Comparison of ENCODE assay signal across 1 cellular context in genomic region chr12:47361389-47362031, GRCh38.
TF ChIP-seq lines count a peak whose summit lies in the region.

No MANE protein-coding gene starts in this region.

TF ChIP-seq in K562, 482 proteins besides CTCF, POLR2A, EP300 and RAD21 (continued from another document and continues in another):
- no peak for TF ChIP-seq POLR2AphosphoS2 (IDR thresholded peaks at IDR 0.05; ENCODE audit: low read length)
- TF ChIP-seq NCOA1 (IDR thresholded peaks at IDR 0.05; ENCODE audit: low read depth), result 0 out of 2 replicates have a peak, but pooled peaks have one; percentile 20
- TF ChIP-seq PREB (CRISPR knock-in tag; IDR thresholded peaks at IDR 0.05), result no peak
- TF ChIP-seq ZNF699 (CRISPR knock-in tag; IDR thresholded peaks at IDR 0.05; ENCODE audit: insufficient replicate concordance), result no peak
- no peak for TF ChIP-seq ZNF239 (CRISPR knock-in tag; IDR thresholded peaks at IDR 0.05)
- TF ChIP-seq EP400 (IDR thresholded peaks at IDR 0.05), result peak; percentile 2; the same call in 1 of the 2 replicates
- TF ChIP-seq, protein P1, sequence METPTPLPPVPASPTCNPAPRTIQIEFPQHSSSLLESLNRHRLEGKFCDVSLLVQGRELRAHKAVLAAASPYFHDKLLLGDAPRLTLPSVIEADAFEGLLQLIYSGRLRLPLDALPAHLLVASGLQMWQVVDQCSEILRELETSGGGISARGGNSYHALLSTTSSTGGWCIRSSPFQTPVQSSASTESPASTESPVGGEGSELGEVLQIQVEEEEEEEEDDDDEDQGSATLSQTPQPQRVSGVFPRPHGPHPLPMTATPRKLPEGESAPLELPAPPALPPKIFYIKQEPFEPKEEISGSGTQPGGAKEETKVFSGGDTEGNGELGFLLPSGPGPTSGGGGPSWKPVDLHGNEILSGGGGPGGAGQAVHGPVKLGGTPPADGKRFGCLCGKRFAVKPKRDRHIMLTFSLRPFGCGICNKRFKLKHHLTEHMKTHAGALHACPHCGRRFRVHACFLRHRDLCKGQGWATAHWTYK (CRISPR knock-in tag; IDR thresholded peaks at IDR 0.05), result no peak
- TF ChIP-seq DPF2 (IDR thresholded peaks at IDR 0.05), result no peak
- no peak for TF ChIP-seq CBFB (CRISPR knock-in tag; IDR thresholded peaks at IDR 0.05)
- no peak for TF ChIP-seq RFX7 (CRISPR knock-in tag; IDR thresholded peaks at IDR 0.05)
- TF ChIP-seq, protein P2, sequence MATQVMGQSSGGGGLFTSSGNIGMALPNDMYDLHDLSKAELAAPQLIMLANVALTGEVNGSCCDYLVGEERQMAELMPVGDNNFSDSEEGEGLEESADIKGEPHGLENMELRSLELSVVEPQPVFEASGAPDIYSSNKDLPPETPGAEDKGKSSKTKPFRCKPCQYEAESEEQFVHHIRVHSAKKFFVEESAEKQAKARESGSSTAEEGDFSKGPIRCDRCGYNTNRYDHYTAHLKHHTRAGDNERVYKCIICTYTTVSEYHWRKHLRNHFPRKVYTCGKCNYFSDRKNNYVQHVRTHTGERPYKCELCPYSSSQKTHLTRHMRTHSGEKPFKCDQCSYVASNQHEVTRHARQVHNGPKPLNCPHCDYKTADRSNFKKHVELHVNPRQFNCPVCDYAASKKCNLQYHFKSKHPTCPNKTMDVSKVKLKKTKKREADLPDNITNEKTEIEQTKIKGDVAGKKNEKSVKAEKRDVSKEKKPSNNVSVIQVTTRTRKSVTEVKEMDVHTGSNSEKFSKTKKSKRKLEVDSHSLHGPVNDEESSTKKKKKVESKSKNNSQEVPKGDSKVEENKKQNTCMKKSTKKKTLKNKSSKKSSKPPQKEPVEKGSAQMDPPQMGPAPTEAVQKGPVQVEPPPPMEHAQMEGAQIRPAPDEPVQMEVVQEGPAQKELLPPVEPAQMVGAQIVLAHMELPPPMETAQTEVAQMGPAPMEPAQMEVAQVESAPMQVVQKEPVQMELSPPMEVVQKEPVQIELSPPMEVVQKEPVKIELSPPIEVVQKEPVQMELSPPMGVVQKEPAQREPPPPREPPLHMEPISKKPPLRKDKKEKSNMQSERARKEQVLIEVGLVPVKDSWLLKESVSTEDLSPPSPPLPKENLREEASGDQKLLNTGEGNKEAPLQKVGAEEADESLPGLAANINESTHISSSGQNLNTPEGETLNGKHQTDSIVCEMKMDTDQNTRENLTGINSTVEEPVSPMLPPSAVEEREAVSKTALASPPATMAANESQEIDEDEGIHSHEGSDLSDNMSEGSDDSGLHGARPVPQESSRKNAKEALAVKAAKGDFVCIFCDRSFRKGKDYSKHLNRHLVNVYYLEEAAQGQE (CRISPR knock-in tag; IDR thresholded peaks at IDR 0.05; ENCODE audit: low read depth), result no peak
- TF ChIP-seq, protein P3, sequence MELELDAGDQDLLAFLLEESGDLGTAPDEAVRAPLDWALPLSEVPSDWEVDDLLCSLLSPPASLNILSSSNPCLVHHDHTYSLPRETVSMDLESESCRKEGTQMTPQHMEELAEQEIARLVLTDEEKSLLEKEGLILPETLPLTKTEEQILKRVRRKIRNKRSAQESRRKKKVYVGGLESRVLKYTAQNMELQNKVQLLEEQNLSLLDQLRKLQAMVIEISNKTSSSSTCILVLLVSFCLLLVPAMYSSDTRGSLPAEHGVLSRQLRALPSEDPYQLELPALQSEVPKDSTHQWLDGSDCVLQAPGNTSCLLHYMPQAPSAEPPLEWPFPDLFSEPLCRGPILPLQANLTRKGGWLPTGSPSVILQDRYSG (tag; conservative IDR thresholded peaks at IDR 0.05; ENCODE audit: low read depth), result 0 out of 2 replicates have a peak, but pooled peaks have one; percentile 23
- no peak for TF ChIP-seq ZNF212 (CRISPR knock-in tag; IDR thresholded peaks at IDR 0.05)
- TF ChIP-seq, protein P4, sequence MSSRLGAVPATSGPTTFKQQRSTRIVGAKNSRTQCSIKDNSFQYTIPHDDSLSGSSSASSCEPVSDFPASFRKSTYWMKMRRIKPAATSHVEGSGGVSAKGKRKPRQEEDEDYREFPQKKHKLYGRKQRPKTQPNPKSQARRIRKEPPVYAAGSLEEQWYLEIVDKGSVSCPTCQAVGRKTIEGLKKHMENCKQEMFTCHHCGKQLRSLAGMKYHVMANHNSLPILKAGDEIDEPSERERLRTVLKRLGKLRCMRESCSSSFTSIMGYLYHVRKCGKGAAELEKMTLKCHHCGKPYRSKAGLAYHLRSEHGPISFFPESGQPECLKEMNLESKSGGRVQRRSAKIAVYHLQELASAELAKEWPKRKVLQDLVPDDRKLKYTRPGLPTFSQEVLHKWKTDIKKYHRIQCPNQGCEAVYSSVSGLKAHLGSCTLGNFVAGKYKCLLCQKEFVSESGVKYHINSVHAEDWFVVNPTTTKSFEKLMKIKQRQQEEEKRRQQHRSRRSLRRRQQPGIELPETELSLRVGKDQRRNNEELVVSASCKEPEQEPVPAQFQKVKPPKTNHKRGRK (tag; IDR thresholded peaks at IDR 0.05), result no peak
- TF ChIP-seq SNRNP70 (optimal IDR thresholded peaks at IDR 0.05; ENCODE audit: low read depth, low read length), result no peak
- no peak for TF ChIP-seq ZNF79 (CRISPR knock-in tag; IDR thresholded peaks at IDR 0.05; ENCODE audit: low read depth)
- TF ChIP-seq MYNN (IDR thresholded peaks at IDR 0.05), result 0 out of 2 replicates have a peak, but pooled peaks have one; percentile 25
- no peak for TF ChIP-seq MYNN (CRISPR knock-in tag; IDR thresholded peaks at IDR 0.05)
- 0 out of 2 replicates have a peak, but pooled peaks have one; percentile 13 for TF ChIP-seq ATF7 (IDR thresholded peaks at IDR 0.05)
- TF ChIP-seq ZNF407 (IDR thresholded peaks at IDR 0.05; ENCODE audit: low read depth), result no peak
- no peak for TF ChIP-seq SMARCC2 (IDR thresholded peaks at IDR 0.05; ENCODE audit: low read depth)
- TF ChIP-seq HMBOX1 (IDR thresholded peaks at IDR 0.05), result peak; percentile 19
- no peak for TF ChIP-seq ZBTB7A (IDR thresholded peaks at IDR 0.05; ENCODE audit: borderline replicate concordance, control insufficient read depth, low read depth, low read length)
- TF ChIP-seq, protein P5, sequence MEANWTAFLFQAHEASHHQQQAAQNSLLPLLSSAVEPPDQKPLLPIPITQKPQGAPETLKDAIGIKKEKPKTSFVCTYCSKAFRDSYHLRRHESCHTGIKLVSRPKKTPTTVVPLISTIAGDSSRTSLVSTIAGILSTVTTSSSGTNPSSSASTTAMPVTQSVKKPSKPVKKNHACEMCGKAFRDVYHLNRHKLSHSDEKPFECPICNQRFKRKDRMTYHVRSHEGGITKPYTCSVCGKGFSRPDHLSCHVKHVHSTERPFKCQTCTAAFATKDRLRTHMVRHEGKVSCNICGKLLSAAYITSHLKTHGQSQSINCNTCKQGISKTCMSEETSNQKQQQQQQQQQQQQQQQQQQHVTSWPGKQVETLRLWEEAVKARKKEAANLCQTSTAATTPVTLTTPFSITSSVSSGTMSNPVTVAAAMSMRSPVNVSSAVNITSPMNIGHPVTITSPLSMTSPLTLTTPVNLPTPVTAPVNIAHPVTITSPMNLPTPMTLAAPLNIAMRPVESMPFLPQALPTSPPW (CRISPR knock-in tag; IDR thresholded peaks at IDR 0.05), result 0 out of 2 replicates have a peak, but pooled peaks have one; percentile 25
- TF ChIP-seq ZNF274 (IDR thresholded peaks at IDR 0.05; ENCODE audit: borderline replicate concordance, low read depth, low read length), result no peak
- no peak for TF ChIP-seq ZNF431 (CRISPR knock-in tag; IDR thresholded peaks at IDR 0.05)
- TF ChIP-seq KLF16 (IDR thresholded peaks at IDR 0.05), result 0 out of 2 replicates have a peak, but pooled peaks have one; percentile 7
- TF ChIP-seq HDAC8 (tag; IDR thresholded peaks at IDR 0.05), result 0 out of 2 replicates have a peak, but pooled peaks have one; percentile 8
- TF ChIP-seq NR2C2 (CRISPR knock-in tag; IDR thresholded peaks at IDR 0.05), result no peak
- TF ChIP-seq NR2C2 (tag; IDR thresholded peaks at IDR 0.05), result peak; percentile 0; the same call in 1 of the 2 replicates
- TF ChIP-seq ZSCAN32 (CRISPR knock-in tag; IDR thresholded peaks at IDR 0.05), result no peak
- peak; percentile 53 for TF ChIP-seq RBFOX2 (IDR thresholded peaks at IDR 0.05; ENCODE audit: low read depth, low read length)
- 0 out of 2 replicates have a peak, but pooled peaks have one; percentile 10 for TF ChIP-seq CREM (IDR thresholded peaks at IDR 0.05; ENCODE audit: low read depth)
- TF ChIP-seq CBFA2T3 (IDR thresholded peaks at IDR 0.05), result peak; percentile 39
- 0 out of 2 replicates have a peak, but pooled peaks have one; percentile 21 for TF ChIP-seq RNF2 (IDR thresholded peaks at IDR 0.05)
